Comparison of ENCODE assay signal across 24 cellular contexts in the genomic region with DNA sequence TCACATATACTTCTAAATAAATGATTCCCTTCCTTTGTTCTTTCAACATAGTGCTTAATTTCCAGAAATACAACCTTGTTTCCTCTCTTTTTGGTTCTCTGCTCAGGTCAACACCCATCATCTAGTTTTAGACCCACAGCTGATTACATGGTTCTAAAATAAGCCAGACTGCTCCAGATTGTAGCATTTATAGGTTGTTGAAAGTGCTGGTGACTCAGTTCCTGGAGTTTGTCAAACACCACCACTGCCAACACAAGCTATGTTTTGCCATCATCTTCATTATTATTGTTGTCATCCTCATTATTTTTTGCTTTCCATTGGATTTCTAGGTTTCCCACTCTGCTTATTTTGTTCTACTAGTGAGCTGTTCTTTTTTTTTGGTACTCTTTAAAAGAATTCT. TPM values are rescaled to one million over a fixed set of nuclear protein-coding genes. Genes with fewer than 3 reads are reported as not detected.
DNase-seq lines count a peak whose midpoint lies in the region; ATAC-seq and TF ChIP-seq lines count a peak whose summit lies in the region.
"Had no signal": no experiment of that assay in that cellular context is flagged by ENCODE, and none has a peak within 500 bp of the region (broad histone marks: within the 10 kb centered on the region; RNA-seq: fewer than 3 reads in every experiment).

No MANE protein-coding gene starts in this region.

- in situ Hi-C loops in GM23248 (cut with MboI), result no loop called here

- H3K27me3 ChIP-seq in GM23248 (replicated peaks; ENCODE audit: insufficient read depth) (0 out of 2 replicates have a peak, but pooled peaks cover 3% of the 10 kb centered on the region), PC-3 (ENCODE audit: low read length) (no peaks in the 10 kb centered on the region)
- H3K27me3 ChIP-seq: SJCRH30 had no signal

- H3K36me3 ChIP-seq in GM23248 (ENCODE audit: low read depth), result no peaks in the 10 kb centered on the region
- no peaks in the 10 kb centered on the region for H3K36me3 ChIP-seq in PC-3 (ENCODE audit: low read depth, low read length)
- H3K36me3 ChIP-seq: SJCRH30 had no signal

- POLR2A ChIA-PET in PC-3 (lab: Charles Lee; ENCODE audit: unreplicated experiment), result no interaction called here

- no peak overlapping the region for H3K27ac ChIP-seq in GM23248
- no peak overlapping the region for H3K27ac ChIP-seq in PC-3 (ENCODE audit: low read length)
- H3K27ac ChIP-seq: SJCRH30 had no signal

- BruUV-seq in PC-3 (replicated peaks; lab: Mats Ljungman, UMichigan), result no TSS peak

- H3F3A ChIP-seq in GM23248 (ENCODE audit: insufficient read depth), result no peaks in the 10 kb centered on the region
- H3F3A ChIP-seq in PC-3 (ENCODE audit: low read length, unreplicated experiment), result no peaks in the 10 kb centered on the region

- H3K4me2 ChIP-seq in GM23248 (ENCODE audit: unreplicated experiment) (no peak overlapping the region), PC-3 (ENCODE audit: low read length) (no peak overlapping the region)

- peak; percentile 30 for DNase-seq in GM23248
- DNase-seq in PC-3, result peak; percentile 17
- DNase-seq in fibroblast of peridontal ligament (ENCODE audit: extremely low read depth), result peak; percentile 17
- no peak for DNase-seq in NCI-H1930 (lab: John Stamatoyannopoulos, UW)
- no peak for DNase-seq in epidermal melanocyte (ENCODE audit: insufficient read length, low spot score)
- DNase-seq in LoVo (ENCODE audit: low spot score), result no peak
- no peak for DNase-seq in NCI-H1048 (lab: John Stamatoyannopoulos, UW)
- DNase-seq: Calu3, DMS79 treated with DMSO at 0.1 percent for 48 hours, GF-D8, H7, KG1, MM.1S, NCI-H1417, NCI-H1694, NCI-H2081, NCI-H226, NCI-H510A, NCI-H69, OCI-M1, SJCRH30, T-cell had no signal

- peak; percentile 43; the same call in 1 of the 2 replicates for ATAC-seq in PC-3
- ATAC-seq: T-cell had no signal

- H3K79me2 ChIP-seq in GM23248 (ENCODE audit: insufficient read depth) (no peaks in the 10 kb centered on the region), PC-3 (ENCODE audit: low read length) (no peaks in the 10 kb centered on the region)

- no peaks in the 10 kb centered on the region for H3K4me1 ChIP-seq in GM23248 (ENCODE audit: insufficient read depth)
- no peaks in the 10 kb centered on the region for H3K4me1 ChIP-seq in PC-3 (ENCODE audit: insufficient read depth, low read length)
- H3K4me1 ChIP-seq: SJCRH30 had no signal

- CTCF ChIA-PET in PC-3 (lab: Charles Lee), result interaction anchor here (0.5 to 1.5 kb wide), 2 partner anchors 19 to 151 kb away, joined by 3 to 4 read pairs; a partner anchor contains a TSS

- no peak for TF ChIP-seq CTCF in PC-3 (conservative IDR thresholded peaks at IDR 0.05; ENCODE audit: low read depth, low read length)

- no peaks in the 10 kb centered on the region for H3K9me3 ChIP-seq in GM23248 (ENCODE audit: low read depth)
- no peaks in the 10 kb centered on the region for H3K9me3 ChIP-seq in PC-3 (ENCODE audit: low read length)
- H3K9me3 ChIP-seq: SJCRH30 had no signal

- H3K9me2 ChIP-seq in GM23248 (ENCODE audit: insufficient read depth) (no peaks in the 10 kb centered on the region; the same call in 1 of the 2 replicates), PC-3 (replicated peaks; ENCODE audit: low read length) (no peaks in the 10 kb centered on the region)

- H3K4me3 ChIP-seq in GM23248 (no peak overlapping the region), PC-3 (ENCODE audit: low read length) (no peak overlapping the region)
- H3K4me3 ChIP-seq: SJCRH30 had no signal

- H4K20me1 ChIP-seq in GM23248 (ENCODE audit: insufficient read depth) (no peaks in the 10 kb centered on the region), PC-3 (ENCODE audit: low read length) (no peaks in the 10 kb centered on the region)

- intact Hi-C loops in PC-3 (cut with micrococcal nuclease), result no loop called here

- no peak overlapping the region for H2AFZ ChIP-seq in GM23248
- H2AFZ ChIP-seq in PC-3 (ENCODE audit: low read length), result no peak overlapping the region

- H3K9ac ChIP-seq in GM23248, result no peak overlapping the region
- no peak overlapping the region for H3K9ac ChIP-seq in PC-3 (ENCODE audit: low read length)

RNA-seq across cellular contexts. Expression of a gene that starts 22.3 kb away (rescaled TPM):
- not detected in 2 replicates for total RNA-seq in GM23248 (2014; rRNA removed; shearing (Covaris generic))
- polyA plus RNA-seq in GM23248 (2016; fragmentation: Nextera tagmentation; extraction: Ambion mirVana), result not detected in 2 replicates
- not detected in 2 replicates for total RNA-seq in PC-3 (2014; rRNA removed)
- total RNA-seq: A673, Calu3, H7, SJCRH30, T-cell had no signal
- polyA plus RNA-seq: BJ had no signal

RNA-seq across cellular contexts. Expression of a gene that starts 58.1 kb away (rescaled TPM):
- total RNA-seq in GM23248 (2014; rRNA removed; shearing (Covaris generic)), result not detected in 2 replicates
- polyA plus RNA-seq in GM23248 (2016; fragmentation: Nextera tagmentation; extraction: Ambion mirVana), result 0.09 TPM in 1 of 2 replicates, not detected in the other
- not detected in 2 replicates for total RNA-seq in PC-3 (2014; rRNA removed)
- total RNA-seq: A673, Calu3, H7, SJCRH30, T-cell had no signal
- polyA plus RNA-seq: BJ had no signal

Comparison
In these comparisons a context has a peak if more than half of its experiments do, and no peak if none do; other contexts are left out.
1. DNase-seq: peak in GM23248 (single experiment), PC-3 (single experiment) and fibroblast of peridontal ligament (single experiment); none in NCI-H1930 (0 of 2), epidermal melanocyte (single experiment), LoVo (single experiment) and NCI-H1048 (single experiment).